ENCODE assay signal across 7 cellular contexts in the genomic region with DNA sequence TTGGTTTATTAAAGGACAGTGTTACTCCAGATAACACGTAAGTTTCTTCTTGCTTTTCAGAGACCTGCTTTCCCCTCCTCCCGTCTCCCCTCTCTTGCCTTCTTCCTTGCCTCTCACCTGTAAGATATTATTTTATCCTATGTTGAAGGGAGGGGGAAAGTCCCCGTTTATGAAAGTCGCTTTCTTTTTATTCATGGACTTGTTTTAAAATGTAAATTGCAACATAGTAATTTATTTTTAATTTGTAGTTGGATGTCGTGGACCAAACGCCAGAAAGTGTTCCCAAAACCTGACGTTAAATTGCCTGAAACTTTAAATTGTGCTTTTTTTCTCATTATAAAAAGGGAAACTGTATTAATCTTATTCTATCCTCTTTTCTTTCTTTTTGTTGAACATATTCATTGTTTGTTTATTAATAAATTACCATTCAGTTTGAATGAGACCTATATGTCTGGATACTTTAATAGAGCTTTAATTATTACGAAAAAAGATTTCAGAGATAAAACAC. TPM values are rescaled to one million over a fixed set of nuclear protein-coding genes. Genes with fewer than 3 reads are reported as not detected.
DNase-seq lines count a peak whose midpoint lies in the region; ATAC-seq and TF ChIP-seq lines count a peak whose summit lies in the region.

No MANE protein-coding gene starts in this region.

- H3K9me3 Mint-ChIP-seq in T-cell = no peaks in the 10 kb centered on the region

- H3K9ac ChIP-seq in fibroblast of lung (ENCODE audit: insufficient read depth, low read length) = peak overlapping the region; percentile 44
- peak overlapping the region in 1 of 3 donors; percentile 64 for H3K9ac ChIP-seq in skeletal muscle tissue (ENCODE audit: low read depth in 1 of 3, low read length in 3 of 3)

- DNase-seq in GM20000 (ENCODE audit: low spot score) = peak; percentile 36
- DNase-seq in T-cell = no peak
- DNase-seq in fibroblast of lung (ENCODE audit: low read depth in 2 of 2) = no peak
- DNase-seq in MV-4-11 (lab: John Stamatoyannopoulos, UW) = no peak
- DNase-seq in GF-D8 (lab: John Stamatoyannopoulos, UW) = no peak

- H3K27ac Mint-ChIP-seq in T-cell = peak overlapping the region in 1 of 2 donors; percentile 17

- H3K4me3 Mint-ChIP-seq in T-cell = peak overlapping the region; percentile 75 to 82 (median 78)

- H4K20me1 ChIP-seq in fibroblast of lung (ENCODE audit: control insufficient read depth, extremely low read depth, insufficient read depth, low read length) = no peaks in the 10 kb centered on the region

- CTCF ChIA-PET in T-cell (lab: Charles Lee) = interaction anchor here in 1 of 2 donors (0.5 to 1.4 kb wide), 5 partner anchors 16 to 1022 kb away, joined by 3 to 8 read pairs (median 4); no protein-coding TSS in a partner anchor

- no peak overlapping the region for H2AFZ ChIP-seq in fibroblast of lung (ENCODE audit: low read length)

- H3K36me3 ChIP-seq in fibroblast of lung (ENCODE audit: control insufficient read depth, insufficient read depth, low read length) (no peaks in the 10 kb centered on the region), skeletal muscle tissue (ENCODE audit: control insufficient read depth in 3 of 3, insufficient read depth in 3 of 3, low read length in 3 of 3) (no peaks in the 10 kb centered on the region)

- POLR2A ChIA-PET in T-cell (lab: Charles Lee) = no interaction called here

- peaks cover 2% of the 10 kb centered on the region for H3K79me2 ChIP-seq in fibroblast of lung (ENCODE audit: control insufficient read depth, insufficient read depth, low read length)

- peak overlapping the region; percentile 20 for H3K27ac ChIP-seq in fibroblast of lung (ENCODE audit: insufficient read depth, low read length)
- no peak overlapping the region for H3K27ac ChIP-seq in skeletal muscle tissue (ENCODE audit: low read depth, low read length)

- peaks cover 46 to 61% of the 10 kb centered on the region in 2 donors for H3K27me3 Mint-ChIP-seq in T-cell

- peaks cover 30 to 41% (median 32%) of the 10 kb centered on the region in 3 donors for H3K4me1 Mint-ChIP-seq in T-cell

- H3K4me3 ChIP-seq in fibroblast of lung (replicated peaks in 1 of 4; ENCODE audit: control extremely low read depth in 1 of 4, insufficient read depth in 1 of 4, low read depth in 3 of 4, low read length in 4 of 4) (peak overlapping the region; percentile 67 to 76 (median 72)), skeletal muscle tissue (ENCODE audit: low read length in 3 of 3) (peak overlapping the region; percentile 61 to 76 (median 75))

- H3K4me1 ChIP-seq in fibroblast of lung (ENCODE audit: control insufficient read depth, extremely low read depth, insufficient read depth, low read length) (no peaks in the 10 kb centered on the region), skeletal muscle tissue (ENCODE audit: control insufficient read depth in 3 of 3, insufficient read depth in 3 of 3, low read length in 3 of 3) (peaks cover 9 to 24% (median 12%) of the 10 kb centered on the region in 3 donors)

- H3K9me3 ChIP-seq in fibroblast of lung (ENCODE audit: control insufficient read depth, insufficient read depth, low read depth, low read length) = no peaks in the 10 kb centered on the region
- no peaks in the 10 kb centered on the region for H3K9me3 ChIP-seq in skeletal muscle tissue (ENCODE audit: control insufficient read depth in 3 of 3, low read length in 3 of 3)

- ATAC-seq in T-cell (replicated peaks in 1 of 4) (no peak), GM18511 (IDR thresholded peaks at IDR 0.05; ENCODE audit: unreplicated experiment) (no peak)

- H3K36me3 Mint-ChIP-seq in T-cell = no peaks in the 10 kb centered on the region

- H3K27me3 ChIP-seq in fibroblast of lung (ENCODE audit: control insufficient read depth, insufficient read depth, low read length) (peaks cover 20% of the 10 kb centered on the region), skeletal muscle tissue (ENCODE audit: control insufficient read depth in 3 of 3, insufficient read depth in 3 of 3, low read length in 3 of 3) (peaks cover 62 to 72% (median 66%) of the 10 kb centered on the region in 3 donors)

- H3K4me2 ChIP-seq in fibroblast of lung (ENCODE audit: extremely low read depth, insufficient read depth, low read length) = peak overlapping the region; percentile 80

- TF ChIP-seq CTCF in GM20000 (IDR thresholded peaks at IDR 0.05; ENCODE audit: extremely low read depth, missing control alignments) (no peak), fibroblast of lung (conservative IDR thresholded peaks at IDR 0.05 in 1 of 2, IDR thresholded peaks at IDR 0.05 in 1 of 2; ENCODE audit: low read depth in 1 of 2, low read length in 2 of 2) (no peak)

RNA-seq across cellular contexts. Expression of gene FOXC1, which starts 2.7 kb away (rescaled TPM):
- total RNA-seq in T-cell (under 1 TPM in 3 of 5 donors, not detected in 2; 0.09 to 0.15 (median 0.12) TPM), fibroblast of lung (0.66 and 0.77 TPM in 2 replicates), skeletal muscle tissue (1.6 TPM)
- polyA plus RNA-seq in fibroblast of lung = 2.3 TPM in 2 replicates
- polyA plus RNA-seq in fibroblast of lung (2012) = 2.4 and 2.6 TPM in 2 replicates
- 0.52 and 1.1 TPM in 2 replicates for polyA minus RNA-seq in fibroblast of lung (ENCODE audit: low replicate concordance)
